Comparison of ENCODE assay signal across 8 cellular contexts in the genomic region with DNA sequence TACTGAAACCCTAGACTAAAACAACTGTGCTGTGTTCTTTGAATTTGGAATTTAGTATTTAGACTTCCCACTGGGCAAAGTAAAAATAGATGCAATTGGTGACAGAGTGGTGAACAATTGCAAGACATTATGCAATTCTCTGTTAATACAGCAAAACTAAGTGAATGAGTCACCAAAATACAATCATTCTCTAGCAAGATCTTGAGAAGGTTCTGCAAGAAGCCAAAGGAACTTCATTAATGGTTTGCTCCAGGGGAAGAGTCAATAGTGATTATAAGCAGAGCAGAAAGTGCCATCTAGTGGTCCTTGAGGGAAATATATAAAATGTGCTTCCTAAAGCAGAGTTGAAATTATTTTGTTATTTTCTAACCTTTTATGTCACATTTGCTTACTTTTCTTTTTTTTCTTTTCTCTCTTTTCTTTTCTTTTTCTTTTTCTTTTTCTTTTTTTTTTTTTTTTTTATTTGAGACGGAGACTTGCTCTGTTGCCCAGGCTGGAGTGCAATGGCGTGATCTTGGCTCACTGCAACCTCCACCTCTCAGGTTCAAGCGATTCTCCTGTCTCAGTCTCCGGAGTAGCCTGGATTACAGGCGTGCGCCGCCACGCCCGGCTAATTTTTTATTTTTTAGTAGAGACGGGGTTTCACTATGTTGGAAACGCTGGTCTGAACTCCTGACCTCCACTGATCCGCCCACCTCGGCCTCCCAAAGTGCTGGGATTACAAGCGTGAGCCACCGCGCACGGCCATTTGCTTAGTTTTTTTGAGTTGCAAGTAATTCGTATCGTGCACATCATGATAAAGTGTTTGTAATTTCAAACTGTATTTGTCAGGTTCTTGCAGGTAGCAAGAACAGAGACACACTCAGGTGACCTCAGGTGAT.
A peak's percentile ranks its signal among the peaks of the same experiment; 100 is the strongest.
DNase-seq lines count a peak whose midpoint lies in the region; ATAC-seq and TF ChIP-seq lines count a peak whose summit lies in the region.

No MANE protein-coding gene starts in this region.

- H3K4me3 ChIP-seq in WI38 (ENCODE audit: low read depth, low read length) (no peak overlapping the region), heart right ventricle (no peak overlapping the region)

- H3K27ac Mint-ChIP-seq in activated CD4-positive, alpha-beta memory T cell treated with anti-CD3 and anti-CD28 coated beads for 36 hours: no peak overlapping the region

- H3K9me3 ChIP-seq in heart right ventricle: no peaks in the 10 kb centered on the region

- DNase-seq in COR-L47 (lab: John Stamatoyannopoulos, UW) (peak; percentile 62), NCI-H2171 (lab: John Stamatoyannopoulos, UW) (peak; percentile 59), heart right ventricle (no peak), sciatic nerve (ENCODE audit: low spot score) (no peak)
- DNase-seq in activated CD4-positive, alpha-beta memory T cell treated with anti-CD3 and anti-CD28 coated beads for 36 hours: no peak

- no peaks in the 10 kb centered on the region for H3K9me3 Mint-ChIP-seq in activated CD4-positive, alpha-beta memory T cell treated with anti-CD3 and anti-CD28 coated beads for 36 hours

- POLR2A ChIA-PET in activated CD4-positive, alpha-beta memory T cell treated with anti-CD3 and anti-CD28 coated beads for 36 hours (lab: Charles Lee): no interaction called here

- WGBS in heart right ventricle, 2 donors: 61 to 67% methylated on average over 19 of the region's 19 CpGs

- H3K36me3 Mint-ChIP-seq in activated CD4-positive, alpha-beta memory T cell treated with anti-CD3 and anti-CD28 coated beads for 36 hours: no peaks in the 10 kb centered on the region

- intact Hi-C loops in heart right ventricle (cut with DNase I) (loop anchor here in 9 of 10 donors (1.0 to 10.0 kb wide), 8 partner anchors 73 to 383 kb away; no protein-coding TSS in a partner anchor), sciatic nerve (cut with DNase I) (loop anchor here (10.0 kb wide), 1 partner anchor 375 kb away; no protein-coding TSS in a partner anchor)
- intact Hi-C loops in activated CD4-positive, alpha-beta memory T cell treated with anti-CD3 and anti-CD28 coated beads for 36 hours (cut with micrococcal nuclease): loop anchor here (1.0 to 10.0 kb wide), 3 partner anchors 225 to 377 kb away; no protein-coding TSS in a partner anchor

- H3K27me3 ChIP-seq in heart right ventricle: peaks cover 0 to 8% (median 0%) of the 10 kb centered on the region in 7 donors

- peak; percentile 93 for ATAC-seq in GM18907 (IDR thresholded peaks at IDR 0.05; ENCODE audit: unreplicated experiment)
- peak; percentile 82 for ATAC-seq in HG03060 (IDR thresholded peaks at IDR 0.05; ENCODE audit: low read depth, unreplicated experiment)
- peak in 7 of 8 donors; percentile 41 to 86 (median 72) for ATAC-seq in heart right ventricle
- peak; percentile 93 for ATAC-seq in sciatic nerve

- no peak overlapping the region for H3K27ac ChIP-seq in heart right ventricle

- CTCF ChIA-PET in activated CD4-positive, alpha-beta memory T cell treated with anti-CD3 and anti-CD28 coated beads for 36 hours (lab: Charles Lee): no interaction called here

- TF ChIP-seq CTCF in WI38 (IDR thresholded peaks at IDR 0.05; ENCODE audit: low read depth, low read length) (peak; percentile 37; the same call in 1 of the 2 replicates), heart right ventricle (IDR thresholded peaks at IDR 0.05) (peak; percentile 47 to 80 (median 71))

- H3K27me3 Mint-ChIP-seq in activated CD4-positive, alpha-beta memory T cell treated with anti-CD3 and anti-CD28 coated beads for 36 hours: peaks cover 14% of the 10 kb centered on the region

- H3K36me3 ChIP-seq in heart right ventricle: no peaks in the 10 kb centered on the region

- H3K4me1 ChIP-seq in heart right ventricle: peaks cover 0 to 6% (median 0%) of the 10 kb centered on the region in 9 donors

- no peaks in the 10 kb centered on the region for H3K4me1 Mint-ChIP-seq in activated CD4-positive, alpha-beta memory T cell treated with anti-CD3 and anti-CD28 coated beads for 36 hours (ENCODE audit: low read depth)

- no peak overlapping the region for H3K4me3 Mint-ChIP-seq in activated CD4-positive, alpha-beta memory T cell treated with anti-CD3 and anti-CD28 coated beads for 36 hours

Comparison
In these comparisons a context has a peak if more than half of its experiments do, and no peak if none do; other contexts are left out.
1. DNase-seq: peak in COR-L47 (single experiment) and NCI-H2171 (single experiment); none in heart right ventricle (0 of 2), sciatic nerve (single experiment) and activated CD4-positive, alpha-beta memory T cell treated with anti-CD3 and anti-CD28 coated beads for 36 hours (single experiment).
2. Peak in every context shown above with its lines, with median percentiles within 50 percentile points of each other: ATAC-seq.